ENCODE assay signal across 8 cellular contexts in the genomic region with DNA sequence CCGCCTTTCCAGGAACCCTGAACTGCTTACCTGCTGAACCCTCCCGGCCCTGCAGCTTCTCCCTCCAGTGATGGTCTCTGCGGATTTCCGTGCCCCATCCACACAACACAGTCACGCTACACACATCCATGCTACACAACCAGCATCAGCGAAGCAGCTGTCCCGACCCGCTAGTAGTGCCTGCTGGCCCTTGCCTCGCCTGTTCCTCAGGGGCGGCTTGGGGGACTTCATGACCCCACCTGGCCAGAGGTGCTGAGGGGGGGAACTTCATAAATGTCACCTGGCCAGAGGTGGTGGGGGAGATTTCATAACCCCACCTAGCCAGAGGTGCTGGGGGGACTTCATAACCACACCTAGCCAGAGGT. TPM values are rescaled to one million over a fixed set of nuclear protein-coding genes. Genes with fewer than 3 reads are reported as not detected.
DNase-seq lines count a peak whose midpoint lies in the region; ATAC-seq, FAIRE-seq and TF ChIP-seq lines count a peak whose summit lies in the region.

No MANE protein-coding gene starts in this region.

- H3K9me3 Mint-ChIP-seq in MCF 10A (ENCODE audit: unreplicated experiment) = no peaks in the 10 kb centered on the region

- POLR2A ChIA-PET in MCF 10A (lab: Yijun Ruan, JAX) = interaction anchor here (0.8 to 1.8 kb wide), 9 partner anchors 9 to 264 kb away, joined by 3 to 19 read pairs (median 6); partner anchors contain the start of gene CYFIP1

- peak overlapping the region; percentile 8 for H2BK120ac ChIP-seq in mesenchymal stem cell (ENCODE audit: low read depth, low read length)

- ATAC-seq in GM18498 (IDR thresholded peaks at IDR 0.05; ENCODE audit: unreplicated experiment) = peak; percentile 30
- ATAC-seq in HG03342 (IDR thresholded peaks at IDR 0.05; ENCODE audit: unreplicated experiment) = peak; percentile 24

- no peak for TF ChIP-seq POLR2A in vagina (IDR thresholded peaks at IDR 0.05)
- TF ChIP-seq POLR2A in GM12891 (IDR thresholded peaks at IDR 0.05; ENCODE audit: low read depth, low read length) = no peak

- peak overlapping the region; percentile 78 for H3K27ac Mint-ChIP-seq in MCF 10A (ENCODE audit: low read depth, unreplicated experiment)

- H2BK12ac ChIP-seq in mesenchymal stem cell (ENCODE audit: low read length in 2 of 2) = peak overlapping the region in 1 of 2 experiments; percentile 15

- peak overlapping the region; percentile 97 for H4K8ac ChIP-seq in mesenchymal stem cell (ENCODE audit: low read length)

- peaks cover 12% of the 10 kb centered on the region for H3K36me3 Mint-ChIP-seq in MCF 10A (ENCODE audit: insufficient read depth, unreplicated experiment)

- H3K27me3 ChIP-seq in mesenchymal stem cell (ENCODE audit: control insufficient read depth in 1 of 2, insufficient read depth in 1 of 2, low read length in 2 of 2) (no peaks in the 10 kb centered on the region), vagina (no peaks in the 10 kb centered on the region)

- H3K27me3 Mint-ChIP-seq in MCF 10A (ENCODE audit: insufficient read depth, unreplicated experiment) = no peaks in the 10 kb centered on the region

- CTCF ChIA-PET in MCF 10A (lab: Yijun Ruan, JAX) = interaction anchor here (0.6 to 5.7 kb wide), 10 partner anchors 10 to 429 kb away, joined by 3 to 36 read pairs (median 5); no protein-coding TSS in a partner anchor

- H3K27ac ChIP-seq in mesenchymal stem cell (ENCODE audit: low read length, poor library complexity, severe bottlenecking) (peak overlapping the region; percentile 70), vagina (peak overlapping the region; percentile 42)

- H2BK15ac ChIP-seq in mesenchymal stem cell (ENCODE audit: low read depth, poor library complexity, severe bottlenecking) = peak overlapping the region; percentile 95

- peaks cover 14% of the 10 kb centered on the region for H3K79me1 ChIP-seq in mesenchymal stem cell (replicated peaks; ENCODE audit: low read length, poor library complexity, severe bottlenecking)

- peak overlapping the region; percentile 74 to 81 for H3K18ac ChIP-seq in mesenchymal stem cell (ENCODE audit: low read depth in 1 of 2, low read length in 2 of 2)

- no peak overlapping the region for H2AK5ac ChIP-seq in mesenchymal stem cell (ENCODE audit: low read length, severe bottlenecking)

- no peak for FAIRE-seq in GM12891 (lab: Jason Lieb, UNC)

- 38% methylated on average over 10 of the region's 10 CpGs for WGBS in mesenchymal stem cell

- H2AFZ ChIP-seq in mesenchymal stem cell (ENCODE audit: low read depth, low read length) = peak overlapping the region; percentile 55

- H3K4me3 ChIP-seq in mesenchymal stem cell (ENCODE audit: insufficient read depth in 1 of 2, low read depth in 1 of 2, low read length in 2 of 2) = peak overlapping the region; percentile 57 to 88
- peak overlapping the region; percentile 64 to 88 for H3K4me3 ChIP-seq in vagina

- H3K9me3 ChIP-seq in mesenchymal stem cell (ENCODE audit: control insufficient read depth, low read length) (no peaks in the 10 kb centered on the region), vagina (no peaks in the 10 kb centered on the region)

- peak overlapping the region in 1 of 2 experiments; percentile 96 for H3K14ac ChIP-seq in mesenchymal stem cell (ENCODE audit: low read length in 2 of 2)

- H2BK5ac ChIP-seq in mesenchymal stem cell (ENCODE audit: low read depth, low read length, poor library complexity, severe bottlenecking) = no peak overlapping the region

- TF ChIP-seq CTCF in MCF 10A (IDR thresholded peaks at IDR 0.05; ENCODE audit: unreplicated experiment) (no peak), vagina (IDR thresholded peaks at IDR 0.05) (no peak)

- peaks cover 4% of the 10 kb centered on the region for H3K4me1 ChIP-seq in mesenchymal stem cell (ENCODE audit: control insufficient read depth, insufficient read depth, low read depth, low read length)
- H3K4me1 ChIP-seq in vagina = peaks cover 20% of the 10 kb centered on the region

- H4K91ac ChIP-seq in mesenchymal stem cell (ENCODE audit: low read length) = peak overlapping the region; percentile 71

- H3K4me2 ChIP-seq in mesenchymal stem cell (ENCODE audit: low read length, poor library complexity, severe bottlenecking) = peak overlapping the region; percentile 73

- peak overlapping the region; percentile 77 for H3K4me3 Mint-ChIP-seq in MCF 10A (ENCODE audit: unreplicated experiment)

- DNase-seq in MCF 10A (ENCODE audit: unreplicated experiment) = no peak
- no peak for DNase-seq in mesenchymal stem cell
- no peak for DNase-seq in vagina (ENCODE audit: extremely low spot score in 2 of 2)
- DNase-seq in GM12891 (ENCODE audit: insufficient read length, low spot score) = no peak
- no peak for DNase-seq in activated CD8-positive, alpha-beta memory T cell treated with anti-CD3 and anti-CD28 coated beads, Interleukin-2, amount 50 U/mL, for 4 hours
- DNase-seq in germinal center (ENCODE audit: low spot score) = no peak

- peaks cover 6% of the 10 kb centered on the region for H3K4me1 Mint-ChIP-seq in MCF 10A (ENCODE audit: insufficient read depth, unreplicated experiment)

- H3K23ac ChIP-seq in mesenchymal stem cell (ENCODE audit: low read length in 2 of 2) = peak overlapping the region in 1 of 2 experiments; percentile 66

- intact Hi-C loops in MCF 10A (cut with micrococcal nuclease) (loop anchor here (5.0 kb wide), 1 partner anchor 427 kb away; no protein-coding TSS in a partner anchor), vagina (cut with DNase I) (no loop called here)

- H3K36me3 ChIP-seq in mesenchymal stem cell (ENCODE audit: control insufficient read depth in 1 of 2, insufficient read depth in 2 of 2, low read depth in 1 of 2, low read length in 2 of 2) = peaks cover 9 to 22% of the 10 kb centered on the region in 2 experiments
- H3K36me3 ChIP-seq in vagina = no peaks in the 10 kb centered on the region

- peak overlapping the region in 1 of 2 experiments; percentile 85 for H3K4ac ChIP-seq in mesenchymal stem cell (ENCODE audit: low read depth in 1 of 2, low read length in 2 of 2)

- BruUV-seq in MCF 10A (replicated peaks; lab: Mats Ljungman, UMichigan) = TSS peak; percentile 87

- H3K9ac ChIP-seq in mesenchymal stem cell (ENCODE audit: low read length) = peak overlapping the region; percentile 92

TF ChIP-seq in GM12891, 5 proteins besides CTCF, POLR2A, EP300 and RAD21:
- TF ChIP-seq TAF1 (IDR thresholded peaks at IDR 0.05; ENCODE audit: low read depth, low read length) (no peak), POLR2AphosphoS5 (IDR thresholded peaks at IDR 0.05; ENCODE audit: low read depth, low read length) (no peak), POU2F2 (IDR thresholded peaks at IDR 0.05; ENCODE audit: low read depth, low read length) (no peak), PAX5 (IDR thresholded peaks at IDR 0.05; ENCODE audit: insufficient read depth, low read length, severe bottlenecking) (no peak), SPI1 (IDR thresholded peaks at IDR 0.05; ENCODE audit: low read depth, low read length) (no peak)

RNA-seq across cellular contexts. Expression of gene TUBGCP5, which starts 0.5 kb away (rescaled TPM):
- total RNA-seq in MCF 10A (2022) (15.7 and 18.2 TPM in 2 replicates), vagina (11.3 TPM)
- 12.5 TPM for polyA plus RNA-seq in mesenchymal stem cell (2013, experiment 1 of 2)
- 13.3 TPM for polyA plus RNA-seq in mesenchymal stem cell (2013, experiment 2 of 2)
- 9.3 TPM for polyA plus RNA-seq in GM12891 (2012; ENCODE audit: low read depth, missing spikeins)

RNA-seq across cellular contexts. Expression of gene CYFIP1, which starts 59.7 kb away (rescaled TPM):
- total RNA-seq in MCF 10A (2022) (85.7 and 99.1 TPM in 2 replicates), vagina (101 TPM)
- polyA plus RNA-seq in mesenchymal stem cell (2013, experiment 1 of 2) = 42.1 TPM
- polyA plus RNA-seq in mesenchymal stem cell (2013, experiment 2 of 2) = 39.2 TPM
- 34.1 TPM for polyA plus RNA-seq in GM12891 (2012; ENCODE audit: low read depth, missing spikeins)
